ENCODE assay signal across 24 cellular contexts in the genomic region with DNA sequence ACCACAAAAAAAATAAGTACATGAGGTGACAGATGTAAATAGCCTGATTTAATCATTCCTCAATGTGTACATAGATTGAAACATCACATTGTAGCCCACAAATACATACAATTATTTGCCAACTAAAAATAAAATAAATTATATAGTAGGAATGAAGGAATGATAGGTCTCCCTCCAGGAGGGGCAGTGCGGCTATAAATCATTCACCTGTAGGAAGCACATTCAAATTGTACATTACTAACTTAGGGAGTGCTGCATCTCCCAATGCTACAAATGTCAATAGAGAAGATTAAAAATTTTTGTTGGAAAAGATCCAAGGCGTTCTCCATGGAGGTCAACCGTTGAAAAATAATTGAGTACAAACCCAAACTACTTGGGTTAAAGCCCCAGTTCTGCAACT. TPM values are rescaled to one million over a fixed set of nuclear protein-coding genes. Genes with fewer than 3 reads are reported as not detected.
A peak's percentile ranks its signal among the peaks of the same experiment; 100 is the strongest.
DNase-seq lines count a peak whose midpoint lies in the region; ATAC-seq, FAIRE-seq and TF ChIP-seq lines count a peak whose summit lies in the region.
"Had no signal": no experiment of that assay in that cellular context is flagged by ENCODE, and none has a peak within 500 bp of the region (broad histone marks: within the 10 kb centered on the region; RNA-seq: fewer than 3 reads in every experiment).

No MANE protein-coding gene starts in this region.

- H3K9me3 Mint-ChIP-seq in CD4-positive, alpha-beta T cell: no peaks in the 10 kb centered on the region
- no peaks in the 10 kb centered on the region for H3K9me3 Mint-ChIP-seq in astrocyte (ENCODE audit: unreplicated experiment)
- H3K9me3 Mint-ChIP-seq in natural killer cell treated with Interleukin-12 subunit alpha and Interleukin-12 subunit beta and Interleukin-15 and Interleukin-18, amount 100 ng/mL, for 72 hours: no peaks in the 10 kb centered on the region
- H3K9me3 Mint-ChIP-seq: activated CD4-positive, alpha-beta memory T cell treated with anti-CD3 and anti-CD28 coated beads for 36 hours; IgD-negative memory B cell; T-helper 1 cell treated with Interleukin-12 subunit alpha and Interleukin-12 subunit beta and Interleukin-4 antibody, amounts not matched to agents 30 μg/mL and 1 μg/mL, for 36 hours had no signal

- no peak overlapping the region for H2AFZ ChIP-seq in astrocyte (ENCODE audit: low read depth, low read length)

- no peak overlapping the region for H3K4me3 ChIP-seq in astrocyte (ENCODE audit: insufficient read depth, low read depth, low read length)
- H3K4me3 ChIP-seq: tibial nerve had no signal

- no peak overlapping the region for H3K4me2 ChIP-seq in astrocyte (ENCODE audit: low read length)

- no peaks in the 10 kb centered on the region for H3K36me3 ChIP-seq in astrocyte (ENCODE audit: insufficient read depth, low read length)
- H3K36me3 ChIP-seq: tibial nerve had no signal

- peaks cover 76% of the 10 kb centered on the region for H3K4me1 Mint-ChIP-seq in CD4-positive, alpha-beta T cell (ENCODE audit: low read depth)
- H3K4me1 Mint-ChIP-seq in astrocyte (ENCODE audit: low read depth, unreplicated experiment): peaks cover 26% of the 10 kb centered on the region
- H3K4me1 Mint-ChIP-seq in natural killer cell treated with Interleukin-12 subunit alpha and Interleukin-12 subunit beta and Interleukin-15 and Interleukin-18, amount 100 ng/mL, for 72 hours (ENCODE audit: low read depth in 2 of 2): peaks cover 45 to 50% of the 10 kb centered on the region in 2 donors

- no peak overlapping the region for H3K9ac ChIP-seq in astrocyte (ENCODE audit: low read length)

- no peak overlapping the region for H3K27ac ChIP-seq in CD4-positive, alpha-beta T cell (ENCODE audit: low read depth, low read length)
- no peak overlapping the region for H3K27ac ChIP-seq in astrocyte (ENCODE audit: low read depth, low read length)
- H3K27ac ChIP-seq: HL-60, tibial nerve, WERI-Rb-1 had no signal

- no peak for FAIRE-seq in astrocyte (lab: Jason Lieb, UNC)

- H3K79me2 ChIP-seq in astrocyte (ENCODE audit: insufficient read depth, low read length): peaks cover 86% of the 10 kb centered on the region

- TF ChIP-seq CTCF in CD4-positive, alpha-beta T cell (IDR thresholded peaks at IDR 0.05): no peak
- no peak for TF ChIP-seq CTCF in astrocyte (IDR thresholded peaks at IDR 0.05; ENCODE audit: insufficient read depth, low read depth, low read length)

- H3K4me1 ChIP-seq in astrocyte (ENCODE audit: insufficient read depth, low read length): peaks cover 10% of the 10 kb centered on the region

- intact Hi-C loops in CD4-positive, alpha-beta T cell (cut with DNase I, micrococcal nuclease): loop anchor here in 1 of 2 experiments (2.0 to 5.0 kb wide), 3 partner anchors 40 to 241 kb away; a partner anchor contains a TSS

- H3K27me3 Mint-ChIP-seq in CD4-positive, alpha-beta T cell: no peaks in the 10 kb centered on the region
- H3K27me3 Mint-ChIP-seq in astrocyte (ENCODE audit: low read depth, unreplicated experiment): no peaks in the 10 kb centered on the region
- H3K27me3 Mint-ChIP-seq in natural killer cell treated with Interleukin-12 subunit alpha and Interleukin-12 subunit beta and Interleukin-15 and Interleukin-18, amount 100 ng/mL, for 72 hours: no peaks in the 10 kb centered on the region
- H3K27me3 Mint-ChIP-seq: activated CD4-positive, alpha-beta memory T cell treated with anti-CD3 and anti-CD28 coated beads for 36 hours; IgD-negative memory B cell had no signal

- peaks cover 71% of the 10 kb centered on the region for H4K20me1 ChIP-seq in astrocyte (ENCODE audit: insufficient read depth, low read length)

- DNase-seq in CD4-positive, alpha-beta T cell: no peak
- no peak for DNase-seq in HEK293T (ENCODE audit: extremely low spot score)
- DNase-seq in astrocyte (ENCODE audit: low read depth): no peak
- DNase-seq in natural killer cell treated with Interleukin-12 subunit alpha and Interleukin-12 subunit beta and Interleukin-15 and Interleukin-18, amount 100 ng/mL, for 72 hours (ENCODE audit: low spot score): no peak
- no peak for DNase-seq in MV-4-11 (lab: John Stamatoyannopoulos, UW)
- DNase-seq in DMS53 (lab: John Stamatoyannopoulos, UW): no peak
- DNase-seq in NCI-H187 treated with DMSO at 0.1 percent for 48 hours (lab: John Stamatoyannopoulos, UW): no peak
- DNase-seq: activated CD4-positive, alpha-beta memory T cell treated with anti-CD3 and anti-CD28 coated beads for 36 hours; activated naive CD4-positive, alpha-beta T cell treated with Interleukin-2 at 50 U/mL for 16 hours; activated T-cell treated with anti-CD3 and anti-CD28 coated beads for 4 hours; AML-193; anterior cingulate cortex; DMS153; effector CD8-positive, alpha-beta T cell; GF-D8; MM.1S; NCI-H524; stimulated activated naive CD8-positive, alpha-beta T cell treated with anti-CD3 and anti-CD28 coated beads, Interleukin-15, Interleukin-2, amounts not matched to agents 100 U/mL and 50 U/mL, for 24 hours; WERI-Rb-1 had no signal

- no peaks in the 10 kb centered on the region for H3K27me3 ChIP-seq in CD4-positive, alpha-beta T cell (ENCODE audit: control insufficient read depth, insufficient read depth, low read length)
- H3K27me3 ChIP-seq in astrocyte (ENCODE audit: insufficient read depth, low read length): no peaks in the 10 kb centered on the region
- H3K27me3 ChIP-seq: tibial nerve had no signal

- CTCF ChIA-PET in CD4-positive, alpha-beta T cell (lab: Charles Lee): no interaction called here
- CTCF ChIA-PET in HEK293T (lab: Yijun Ruan, JAX): no interaction called here

- peak overlapping the region; percentile 100 for H3K27ac Mint-ChIP-seq in CD4-positive, alpha-beta T cell
- H3K27ac Mint-ChIP-seq in astrocyte (ENCODE audit: unreplicated experiment): no peak overlapping the region
- H3K27ac Mint-ChIP-seq in natural killer cell treated with Interleukin-12 subunit alpha and Interleukin-12 subunit beta and Interleukin-15 and Interleukin-18, amount 100 ng/mL, for 72 hours: peak overlapping the region; percentile 58 to 90
- H3K27ac Mint-ChIP-seq: activated CD4-positive, alpha-beta memory T cell treated with anti-CD3 and anti-CD28 coated beads for 36 hours; T-helper 1 cell treated with Interleukin-12 subunit alpha and Interleukin-12 subunit beta and Interleukin-4 antibody, amounts not matched to agents 30 μg/mL and 1 μg/mL, for 36 hours had no signal

- POLR2A ChIA-PET in CD4-positive, alpha-beta T cell (lab: Charles Lee): no interaction called here
- POLR2A ChIA-PET in HEK293T (lab: Yijun Ruan, JAX): no interaction called here

- peaks cover 37% of the 10 kb centered on the region for H3K36me3 Mint-ChIP-seq in CD4-positive, alpha-beta T cell (ENCODE audit: low read depth)
- no peaks in the 10 kb centered on the region for H3K36me3 Mint-ChIP-seq in astrocyte (ENCODE audit: low read depth, unreplicated experiment)
- peaks cover 12% of the 10 kb centered on the region for H3K36me3 Mint-ChIP-seq in natural killer cell treated with Interleukin-12 subunit alpha and Interleukin-12 subunit beta and Interleukin-15 and Interleukin-18, amount 100 ng/mL, for 72 hours
- H3K36me3 Mint-ChIP-seq: IgD-negative memory B cell had no signal

- no peak for ATAC-seq in CD4-positive, alpha-beta T cell (ENCODE audit: poor library complexity)
- ATAC-seq in natural killer cell treated with Interleukin-12 subunit alpha and Interleukin-12 subunit beta and Interleukin-15 and Interleukin-18, amount 100 ng/mL, for 72 hours: no peak
- ATAC-seq: sciatic nerve; stimulated activated naive CD8-positive, alpha-beta T cell treated with anti-CD3 and anti-CD28 coated beads, Interleukin-15, Interleukin-2, amounts not matched to agents 100 U/mL and 50 U/mL, for 24 hours had no signal

- H3K9me3 ChIP-seq in CD4-positive, alpha-beta T cell (ENCODE audit: control insufficient read depth, low read length): no peaks in the 10 kb centered on the region
- no peaks in the 10 kb centered on the region for H3K9me3 ChIP-seq in astrocyte (ENCODE audit: insufficient read depth, low read depth, low read length)
- H3K9me3 ChIP-seq: tibial nerve had no signal

- peak overlapping the region; percentile 60 for H3K4me3 Mint-ChIP-seq in CD4-positive, alpha-beta T cell
- H3K4me3 Mint-ChIP-seq in astrocyte (ENCODE audit: unreplicated experiment): peak overlapping the region; percentile 41
- no peak overlapping the region for H3K4me3 Mint-ChIP-seq in natural killer cell treated with Interleukin-12 subunit alpha and Interleukin-12 subunit beta and Interleukin-15 and Interleukin-18, amount 100 ng/mL, for 72 hours
- H3K4me3 Mint-ChIP-seq: activated CD4-positive, alpha-beta memory T cell treated with anti-CD3 and anti-CD28 coated beads for 36 hours; T-helper 1 cell treated with Interleukin-12 subunit alpha and Interleukin-12 subunit beta and Interleukin-4 antibody, amounts not matched to agents 30 μg/mL and 1 μg/mL, for 36 hours had no signal

TF ChIP-seq in HEK293T, 16 proteins besides CTCF, POLR2A, EP300 and RAD21:
- TF ChIP-seq ZNF384 (IDR thresholded peaks at IDR 0.05) (no peak), FOXM1 (IDR thresholded peaks at IDR 0.05; ENCODE audit: borderline replicate concordance) (no peak), HDGF (IDR thresholded peaks at IDR 0.05; ENCODE audit: borderline replicate concordance) (no peak), NFRKB (IDR thresholded peaks at IDR 0.05) (no peak), CTBP1 (IDR thresholded peaks at IDR 0.05; ENCODE audit: borderline replicate concordance) (no peak)
- TF ChIP-seq, protein P1, sequence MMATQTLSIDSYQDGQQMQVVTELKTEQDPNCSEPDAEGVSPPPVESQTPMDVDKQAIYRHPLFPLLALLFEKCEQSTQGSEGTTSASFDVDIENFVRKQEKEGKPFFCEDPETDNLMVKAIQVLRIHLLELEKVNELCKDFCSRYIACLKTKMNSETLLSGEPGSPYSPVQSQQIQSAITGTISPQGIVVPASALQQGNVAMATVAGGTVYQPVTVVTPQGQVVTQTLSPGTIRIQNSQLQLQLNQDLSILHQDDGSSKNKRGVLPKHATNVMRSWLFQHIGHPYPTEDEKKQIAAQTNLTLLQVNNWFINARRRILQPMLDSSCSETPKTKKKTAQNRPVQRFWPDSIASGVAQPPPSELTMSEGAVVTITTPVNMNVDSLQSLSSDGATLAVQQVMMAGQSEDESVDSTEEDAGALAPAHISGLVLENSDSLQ (IDR thresholded peaks at IDR 0.05): peak; percentile 56
TF ChIP-seq in HEK293T: peak in this region for 1.

RNA-seq across cellular contexts. Expression of a gene that starts 4.2 kb away (rescaled TPM):
- 10 to 100 TPM; 92.3 to 93.9 TPM for total RNA-seq in CD4-positive, alpha-beta T cell
- 26.2 and 26.9 TPM in 2 replicates for total RNA-seq in astrocyte
- 10 to 100 TPM; 36.3 to 38.8 TPM for total RNA-seq in natural killer cell treated with Interleukin-12 subunit alpha and Interleukin-12 subunit beta and Interleukin-15 and Interleukin-18, amount 100 ng/mL, for 72 hours
